In genomic region chr11:73760680-73761402, GRCh38 we compare ENCODE assay signal across 8 cellular contexts. TPM values are rescaled to one million over a fixed set of nuclear protein-coding genes. Genes with fewer than 3 reads are reported as not detected.
DNase-seq lines count a peak whose midpoint lies in the region; ATAC-seq and TF ChIP-seq lines count a peak whose summit lies in the region.

Gene RAB6A (minus strand): TSS chr11:73761074. CDS start chr11:73760635, 439 bp downstream.

- DNase-seq in NCI-H1694 (lab: John Stamatoyannopoulos, UW) (peak; percentile 97), amniotic stem cell (lab: John Stamatoyannopoulos, UW) (peak; percentile 99), left cardiac atrium (peak; percentile 100), progenitor cell of endocrine pancreas (ENCODE audit: low spot score, unreplicated experiment) (peak; percentile 99), ureter (ENCODE audit: low spot score) (peak; percentile 100)

- H3K4me3 Mint-ChIP-seq in T-helper 1 cell treated with Interleukin-12 subunit alpha and Interleukin-12 subunit beta and Interleukin-4 antibody, amounts not matched to agents 30 μg/mL and 1 μg/mL, for 36 hours = peak within 1 kb of the TSS; percentile 96
- H3K4me3 Mint-ChIP-seq in progenitor cell of endocrine pancreas (ENCODE audit: low read depth) = peak within 1 kb of the TSS; percentile 95

- no peaks in the 10 kb centered on the region for H3K9me3 Mint-ChIP-seq in T-helper 1 cell treated with Interleukin-12 subunit alpha and Interleukin-12 subunit beta and Interleukin-4 antibody, amounts not matched to agents 30 μg/mL and 1 μg/mL, for 36 hours
- H3K9me3 Mint-ChIP-seq in progenitor cell of endocrine pancreas (ENCODE audit: low read depth) = no peaks in the 10 kb centered on the region

- ATAC-seq in HG02885 (IDR thresholded peaks at IDR 0.05; ENCODE audit: poor library complexity, unreplicated experiment) = peak; percentile 91
- ATAC-seq in left cardiac atrium = peak; percentile 95 to 96

- peaks cover 7% of the 10 kb centered on the region for H3K27me3 Mint-ChIP-seq in T-helper 1 cell treated with Interleukin-12 subunit alpha and Interleukin-12 subunit beta and Interleukin-4 antibody, amounts not matched to agents 30 μg/mL and 1 μg/mL, for 36 hours (ENCODE audit: low read depth)
- no peaks in the 10 kb centered on the region for H3K27me3 Mint-ChIP-seq in progenitor cell of endocrine pancreas

- H3K4me1 Mint-ChIP-seq in T-helper 1 cell treated with Interleukin-12 subunit alpha and Interleukin-12 subunit beta and Interleukin-4 antibody, amounts not matched to agents 30 μg/mL and 1 μg/mL, for 36 hours (ENCODE audit: low read depth) = peaks cover 26% of the 10 kb centered on the region
- peaks cover 22% of the 10 kb centered on the region for H3K4me1 Mint-ChIP-seq in progenitor cell of endocrine pancreas (ENCODE audit: low read depth)

- intact Hi-C loops in left cardiac atrium (cut with DNase I) = loop anchor here in 1 of 2 donors (1.0 kb wide), 1 partner anchor 18 kb away; no protein-coding TSS in a partner anchor

- H3K36me3 Mint-ChIP-seq in T-helper 1 cell treated with Interleukin-12 subunit alpha and Interleukin-12 subunit beta and Interleukin-4 antibody, amounts not matched to agents 30 μg/mL and 1 μg/mL, for 36 hours (ENCODE audit: low read depth) = peaks cover 10% of the 10 kb centered on the region
- H3K36me3 Mint-ChIP-seq in progenitor cell of endocrine pancreas (ENCODE audit: insufficient read depth) = no peaks in the 10 kb centered on the region

- TF ChIP-seq POLR2A in GM15510 (IDR thresholded peaks at IDR 0.05; ENCODE audit: borderline replicate concordance, extremely low read depth, insufficient read length) = peak; percentile 91

- no peak for TF ChIP-seq CTCF in progenitor cell of endocrine pancreas (IDR thresholded peaks at IDR 0.05; ENCODE audit: unreplicated experiment)

- H3K27ac Mint-ChIP-seq in T-helper 1 cell treated with Interleukin-12 subunit alpha and Interleukin-12 subunit beta and Interleukin-4 antibody, amounts not matched to agents 30 μg/mL and 1 μg/mL, for 36 hours = peak within 1 kb of the TSS; percentile 88
- H3K27ac Mint-ChIP-seq in progenitor cell of endocrine pancreas = peak within 1 kb of the TSS; percentile 96

RNA-seq across cellular contexts. Expression of gene RAB6A, which starts in this region (rescaled TPM):
- total RNA-seq in left cardiac atrium (100 to 1,000 TPM; 100 to 134 TPM), progenitor cell of endocrine pancreas (81.0 and 88.6 TPM in 2 replicates), ureter (121 TPM)

Comparison
In these comparisons a context has a peak if more than half of its experiments do, and no peak if none do; other contexts are left out.
1. Peak in every context shown above with its lines: DNase-seq and ATAC-seq.